Comparison of ENCODE assay signal across 8 cellular contexts in the genomic region with DNA sequence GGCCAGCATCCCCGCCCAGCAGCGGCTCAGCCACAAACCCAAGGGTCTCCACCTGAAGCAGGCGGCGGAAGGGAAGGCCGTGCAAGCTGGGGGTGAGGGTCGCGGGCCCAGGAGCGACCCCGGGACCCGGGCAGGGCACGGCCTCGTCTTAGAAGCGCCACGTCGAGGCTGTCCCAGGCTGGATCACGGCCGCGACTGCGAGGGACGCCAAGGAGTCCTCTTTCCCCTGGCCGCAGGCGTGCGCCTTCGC. TPM values are rescaled to one million over a fixed set of nuclear protein-coding genes. Genes with fewer than 3 reads are reported as not detected.
DNase-seq lines count a peak whose midpoint lies in the region; ATAC-seq and TF ChIP-seq lines count a peak whose summit lies in the region.
"Had no signal": no experiment of that assay in that cellular context is flagged by ENCODE, and none has a peak within 500 bp of the region (broad histone marks: within the 10 kb centered on the region; RNA-seq: fewer than 3 reads in every experiment).

No MANE protein-coding gene starts in this region.

- H3K9ac ChIP-seq in iPS-15b (ENCODE audit: low read depth, low read length), result peak overlapping the region; percentile 87

- TF ChIP-seq POLR2A in stomach (IDR thresholded peaks at IDR 0.05), result no peak

- H3K27ac Mint-ChIP-seq in activated CD8-positive, alpha-beta T cell treated with anti-CD3 and anti-CD28 coated beads, Interleukin-2, amount 10 ng/mL, durations not matched to agents 7 days and 5 days, result peak overlapping the region; percentile 93

- peaks cover 28% of the 10 kb centered on the region for H3K36me3 Mint-ChIP-seq in activated CD8-positive, alpha-beta T cell treated with anti-CD3 and anti-CD28 coated beads, Interleukin-2, amount 10 ng/mL, durations not matched to agents 7 days and 5 days (ENCODE audit: low read depth)

- no peaks in the 10 kb centered on the region; the same call in 1 of the 2 replicates for H3K4me1 ChIP-seq in HEK293 (ENCODE audit: control insufficient read depth, insufficient read depth, low read length)
- peaks cover 4% of the 10 kb centered on the region for H3K4me1 ChIP-seq in iPS-15b (ENCODE audit: control insufficient read depth, insufficient read depth, low read length)
- H3K4me1 ChIP-seq in stomach, result peaks cover 12 to 29% (median 19%) of the 10 kb centered on the region in 4 donors

- H3K27me3 ChIP-seq in iPS-15b (ENCODE audit: control insufficient read depth, insufficient read depth, low read length), result no peaks in the 10 kb centered on the region
- no peaks in the 10 kb centered on the region for H3K27me3 ChIP-seq in stomach

- H3K36me3 ChIP-seq in HEK293 (ENCODE audit: control insufficient read depth in 2 of 2, insufficient read depth in 1 of 2, low read length in 2 of 2), result peaks cover 18 to 31% of the 10 kb centered on the region in 2 experiments; a peak in 2 of 3 replicates
- H3K36me3 ChIP-seq in iPS-15b (ENCODE audit: control insufficient read depth, insufficient read depth, low read length), result peaks cover 19% of the 10 kb centered on the region
- peaks cover 4 to 16% (median 12%) of the 10 kb centered on the region in 4 donors for H3K36me3 ChIP-seq in stomach

- peak overlapping the region; percentile 53; the same call in 1 of the 2 replicates for H3K27ac ChIP-seq in HEK293 (ENCODE audit: extremely low read depth, low read depth, low read length)
- H3K27ac ChIP-seq in stomach, result peak overlapping the region; percentile 67 to 85 (median 72)

- no peaks in the 10 kb centered on the region for H3K9me3 ChIP-seq in HEK293 (ENCODE audit: control insufficient read depth, insufficient read depth, low read depth, low read length)
- H3K9me3 ChIP-seq in iPS-15b (ENCODE audit: control insufficient read depth, insufficient read depth, low read length), result no peaks in the 10 kb centered on the region
- no peaks in the 10 kb centered on the region for H3K9me3 ChIP-seq in stomach

- POLR2A ChIA-PET in HEK293 (lab: Yijun Ruan, JAX), result interaction anchor here (0.6 to 2.3 kb wide), 6 partner anchors 10 to 178 kb away, joined by 3 to 11 read pairs (median 6); a partner anchor contains a TSS
- POLR2A ChIA-PET in activated CD8-positive, alpha-beta T cell treated with anti-CD3 and anti-CD28 coated beads, Interleukin-2, amount 10 ng/mL, durations not matched to agents 7 days and 5 days (lab: Charles Lee), result no interaction called here

- intact Hi-C loops in stomach (cut with DNase I; ENCODE audit: low total_unique reads), result no loop called here

- peak overlapping the region; percentile 89 for H3K4me3 Mint-ChIP-seq in activated CD8-positive, alpha-beta T cell treated with anti-CD3 and anti-CD28 coated beads, Interleukin-2, amount 10 ng/mL, durations not matched to agents 7 days and 5 days

- H3K9me3 Mint-ChIP-seq in activated CD8-positive, alpha-beta T cell treated with anti-CD3 and anti-CD28 coated beads, Interleukin-2, amount 10 ng/mL, durations not matched to agents 7 days and 5 days (ENCODE audit: insufficient read depth), result no peaks in the 10 kb centered on the region
- H3K9me3 Mint-ChIP-seq: activated naive CD4-positive, alpha-beta T cell treated with anti-CD3 and anti-CD28 coated beads, Interleukin-2, amount 50 U/mL, for 72 hours had no signal

- ATAC-seq in activated CD8-positive, alpha-beta T cell treated with anti-CD3 and anti-CD28 coated beads, Interleukin-2, amount 10 ng/mL, durations not matched to agents 7 days and 5 days, result no peak
- no peak for ATAC-seq in GM19023 (IDR thresholded peaks at IDR 0.05; ENCODE audit: unreplicated experiment)

- no peak for TF ChIP-seq EP300 in stomach (IDR thresholded peaks at IDR 0.05)

- CTCF ChIA-PET in HEK293 (lab: Yijun Ruan, JAX), result interaction anchor here (0.7 to 1.6 kb wide), 3 partner anchors 78 to 558 kb away, joined by 3 to 6 read pairs (median 3); a partner anchor contains a TSS
- CTCF ChIA-PET in activated CD8-positive, alpha-beta T cell treated with anti-CD3 and anti-CD28 coated beads, Interleukin-2, amount 10 ng/mL, durations not matched to agents 7 days and 5 days (lab: Charles Lee), result interaction anchor here (0.7 to 3.7 kb wide), 4 partner anchors 12 to 88 kb away, joined by 3 to 20 read pairs (median 5); a partner anchor contains a TSS

- 0 to 1% (median 0%) methylated on average over 4 to 24 of the region's 24 CpGs for WGBS in stomach, 5 donors

- no peak for DNase-seq in activated CD8-positive, alpha-beta T cell treated with anti-CD3 and anti-CD28 coated beads, Interleukin-2, amount 10 ng/mL, durations not matched to agents 7 days and 5 days
- no peak for DNase-seq in stomach
- no peak for DNase-seq in NCI-H128 (lab: John Stamatoyannopoulos, UW; ENCODE audit: unreplicated experiment)
- DNase-seq in NCI-H2171 (lab: John Stamatoyannopoulos, UW), result no peak

- TF ChIP-seq CTCF in HEK293 (tag by site-specific recombination; IDR thresholded peaks at IDR 0.05) (peak; percentile 56), stomach (IDR thresholded peaks at IDR 0.05) (peak in 1 of 7 experiments; percentile 4)

- peaks cover 40% of the 10 kb centered on the region for H3K4me1 Mint-ChIP-seq in activated CD8-positive, alpha-beta T cell treated with anti-CD3 and anti-CD28 coated beads, Interleukin-2, amount 10 ng/mL, durations not matched to agents 7 days and 5 days (ENCODE audit: low read depth)

- H3K4me3 ChIP-seq in HEK293 (ENCODE audit: low read depth, low read length) (peak overlapping the region; percentile 54), iPS-15b (ENCODE audit: low read depth, low read length) (peak overlapping the region; percentile 84), stomach (peak overlapping the region; percentile 65 to 97 (median 89))

- no peaks in the 10 kb centered on the region for H3K27me3 Mint-ChIP-seq in activated CD8-positive, alpha-beta T cell treated with anti-CD3 and anti-CD28 coated beads, Interleukin-2, amount 10 ng/mL, durations not matched to agents 7 days and 5 days (ENCODE audit: low read depth)

TF ChIP-seq in HEK293, 187 proteins besides CTCF, POLR2A, EP300 and RAD21 (continues in another document):
- TF ChIP-seq ZNF2 (tag by site-specific recombination; IDR thresholded peaks at IDR 0.05), result peak; percentile 78
- TF ChIP-seq, protein P1, sequence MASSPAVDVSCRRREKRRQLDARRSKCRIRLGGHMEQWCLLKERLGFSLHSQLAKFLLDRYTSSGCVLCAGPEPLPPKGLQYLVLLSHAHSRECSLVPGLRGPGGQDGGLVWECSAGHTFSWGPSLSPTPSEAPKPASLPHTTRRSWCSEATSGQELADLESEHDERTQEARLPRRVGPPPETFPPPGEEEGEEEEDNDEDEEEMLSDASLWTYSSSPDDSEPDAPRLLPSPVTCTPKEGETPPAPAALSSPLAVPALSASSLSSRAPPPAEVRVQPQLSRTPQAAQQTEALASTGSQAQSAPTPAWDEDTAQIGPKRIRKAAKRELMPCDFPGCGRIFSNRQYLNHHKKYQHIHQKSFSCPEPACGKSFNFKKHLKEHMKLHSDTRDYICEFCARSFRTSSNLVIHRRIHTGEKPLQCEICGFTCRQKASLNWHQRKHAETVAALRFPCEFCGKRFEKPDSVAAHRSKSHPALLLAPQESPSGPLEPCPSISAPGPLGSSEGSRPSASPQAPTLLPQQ (tag by site-specific recombination; IDR thresholded peaks at IDR 0.05), result peak; percentile 35
- TF ChIP-seq ZBTB20 (tag by site-specific recombination; IDR thresholded peaks at IDR 0.05), result no peak
- TF ChIP-seq, protein P2, sequence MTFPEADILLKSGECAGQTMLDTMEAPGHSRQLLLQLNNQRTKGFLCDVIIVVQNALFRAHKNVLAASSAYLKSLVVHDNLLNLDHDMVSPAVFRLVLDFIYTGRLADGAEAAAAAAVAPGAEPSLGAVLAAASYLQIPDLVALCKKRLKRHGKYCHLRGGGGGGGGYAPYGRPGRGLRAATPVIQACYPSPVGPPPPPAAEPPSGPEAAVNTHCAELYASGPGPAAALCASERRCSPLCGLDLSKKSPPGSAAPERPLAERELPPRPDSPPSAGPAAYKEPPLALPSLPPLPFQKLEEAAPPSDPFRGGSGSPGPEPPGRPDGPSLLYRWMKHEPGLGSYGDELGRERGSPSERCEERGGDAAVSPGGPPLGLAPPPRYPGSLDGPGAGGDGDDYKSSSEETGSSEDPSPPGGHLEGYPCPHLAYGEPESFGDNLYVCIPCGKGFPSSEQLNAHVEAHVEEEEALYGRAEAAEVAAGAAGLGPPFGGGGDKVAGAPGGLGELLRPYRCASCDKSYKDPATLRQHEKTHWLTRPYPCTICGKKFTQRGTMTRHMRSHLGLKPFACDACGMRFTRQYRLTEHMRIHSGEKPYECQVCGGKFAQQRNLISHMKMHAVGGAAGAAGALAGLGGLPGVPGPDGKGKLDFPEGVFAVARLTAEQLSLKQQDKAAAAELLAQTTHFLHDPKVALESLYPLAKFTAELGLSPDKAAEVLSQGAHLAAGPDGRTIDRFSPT (tag by site-specific recombination; IDR thresholded peaks at IDR 0.05), result peak; percentile 24; the same call in 1 of the 2 replicates
- peak; percentile 97 for TF ChIP-seq ZNF777 (tag by site-specific recombination; IDR thresholded peaks at IDR 0.05; ENCODE audit: borderline replicate concordance)

RNA-seq across cellular contexts. Expression of a gene that starts 0.5 kb away (rescaled TPM):
- total RNA-seq in activated CD8-positive, alpha-beta T cell treated with anti-CD3 and anti-CD28 coated beads, Interleukin-2, amount 10 ng/mL, durations not matched to agents 7 days and 5 days, result 100 to 1,000 TPM; 105 to 110 TPM
- total RNA-seq in stomach, result 1 to 10 TPM; 1.3 to 7.8 (median 5.2) TPM
- 1 to 10 TPM in 2 of 3 donors, under 1 TPM in 1; 0.46 to 3.6 (median 1.9) TPM for polyA plus RNA-seq in stomach

RNA-seq across cellular contexts. Expression of a gene that starts 31.2 kb away (rescaled TPM):
- 10 to 100 TPM; 21.6 to 32.9 TPM for total RNA-seq in activated CD8-positive, alpha-beta T cell treated with anti-CD3 and anti-CD28 coated beads, Interleukin-2, amount 10 ng/mL, durations not matched to agents 7 days and 5 days
- 1 to 10 TPM in 3 of 5 donors, not detected in 2; 1.3 to 3.8 (median 3.6) TPM for total RNA-seq in stomach
- polyA plus RNA-seq in stomach, result 1 to 10 TPM in 2 of 3 donors, not detected in 1; 1.5 to 2.7 TPM

RNA-seq across cellular contexts. Expression of a gene that starts 42.4 kb away (rescaled TPM):
- total RNA-seq in activated CD8-positive, alpha-beta T cell treated with anti-CD3 and anti-CD28 coated beads, Interleukin-2, amount 10 ng/mL, durations not matched to agents 7 days and 5 days, result under 1 TPM in 1 of 2 experiments, not detected in 1; 0.10 TPM
- total RNA-seq in stomach, result 1 to 10 TPM in 1 of 5 donors, not detected in 4; 1.8 TPM
- not detected for polyA plus RNA-seq in stomach
- total RNA-seq: activated naive CD4-positive, alpha-beta T cell treated with anti-CD3 and anti-CD28 coated beads, Interleukin-2, amount 50 U/mL, for 72 hours had no signal

RNA-seq across cellular contexts. Expression of a gene that starts 46.2 kb away (rescaled TPM):
- 10 to 100 TPM; 21.1 to 22.4 TPM for total RNA-seq in activated CD8-positive, alpha-beta T cell treated with anti-CD3 and anti-CD28 coated beads, Interleukin-2, amount 10 ng/mL, durations not matched to agents 7 days and 5 days
- 10 to 100 TPM in 4 of 5 donors, 1 to 10 TPM in 1; 5.0 to 35.6 (median 18.7) TPM for total RNA-seq in stomach
- 1 to 10 TPM; 3.2 to 4.2 (median 3.4) TPM for polyA plus RNA-seq in stomach

Comparison
In these comparisons a context has a peak if more than half of its experiments do, and no peak if none do; other contexts are left out.
1. RNA of a gene that starts 0.5 kb away (total RNA-seq): 105 to 110 TPM in activated CD8-positive, alpha-beta T cell treated with anti-CD3 and anti-CD28 coated beads, Interleukin-2, amount 10 ng/mL, durations not matched to agents 7 days and 5 days; 1.3 to 7.8 TPM in stomach; every median in the first group is over 10 times any median in the second.
2. RNA of a gene that starts 31.2 kb away (total RNA-seq): 21.6 to 32.9 TPM in activated CD8-positive, alpha-beta T cell treated with anti-CD3 and anti-CD28 coated beads, Interleukin-2, amount 10 ng/mL, durations not matched to agents 7 days and 5 days; 1.3 to 3.8 TPM in stomach; every median in the first group is over 4 times any median in the second.
3. Peak in every context shown above with its lines, with median percentiles within 50 percentile points of each other: H3K4me3 ChIP-seq.